33 cellular contexts compared by ENCODE assay signal in the genomic region with DNA sequence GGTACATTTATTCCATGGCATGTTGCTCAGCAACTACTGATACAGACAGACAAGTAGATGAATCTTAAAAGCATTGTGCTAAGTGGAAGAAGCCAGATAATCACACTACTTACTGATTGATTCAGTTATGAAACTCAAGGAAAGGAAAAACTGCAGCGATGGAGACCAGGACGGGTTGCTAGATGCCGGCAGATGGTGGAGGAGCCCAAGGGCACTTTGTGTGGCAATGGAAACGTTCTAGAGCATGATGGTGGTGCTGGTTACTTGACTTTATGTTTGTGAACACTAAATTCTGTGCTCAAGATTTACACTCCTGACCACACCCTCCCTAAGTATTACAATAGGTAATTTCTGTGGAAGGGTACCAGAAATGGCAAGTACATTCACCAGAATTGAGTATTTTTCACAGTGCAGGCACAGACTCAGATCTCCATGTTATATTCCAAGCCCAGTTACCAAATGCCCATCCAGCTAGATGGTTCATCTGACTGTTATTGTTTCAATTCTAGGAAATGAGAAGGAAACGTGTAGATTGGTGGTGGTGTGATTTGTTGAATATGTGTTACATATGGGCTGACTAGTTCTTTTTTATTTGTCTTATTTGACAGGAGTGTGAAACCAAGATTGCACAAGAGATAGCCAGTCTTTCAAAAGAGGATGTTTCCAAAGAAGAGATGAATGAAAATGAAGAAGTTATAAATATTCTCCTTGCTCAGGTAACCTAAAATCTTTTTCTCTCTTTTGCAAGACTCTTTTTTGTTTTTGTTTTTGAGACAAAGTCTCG. TPM values are rescaled to one million over a fixed set of nuclear protein-coding genes. Genes with fewer than 3 reads are reported as not detected.
DNase-seq lines count a peak whose midpoint lies in the region; ATAC-seq, FAIRE-seq and TF ChIP-seq lines count a peak whose summit lies in the region.
"Had no signal": no experiment of that assay in that cellular context is flagged by ENCODE, and none has a peak within 500 bp of the region (broad histone marks: within the 10 kb centered on the region; RNA-seq: fewer than 3 reads in every experiment).

No MANE protein-coding gene starts in this region.

- no peak overlapping the region for H2BK120ac ChIP-seq in trophoblast cell (ENCODE audit: insufficient read depth, low read length, poor library complexity)

- no peak overlapping the region for H4K8ac ChIP-seq in trophoblast cell (ENCODE audit: low read depth, low read length)

- H3K18ac ChIP-seq in trophoblast cell (ENCODE audit: low read length) = no peak overlapping the region

- H3K9ac ChIP-seq in trophoblast cell (ENCODE audit: low read length) = no peak overlapping the region
- H3K9ac ChIP-seq: BLaER1, neural progenitor cell had no signal

- H3K27me3 ChIP-seq in trophoblast cell (ENCODE audit: insufficient read depth, low read length) (no peaks in the 10 kb centered on the region), stomach (no peaks in the 10 kb centered on the region)
- H3K27me3 ChIP-seq: BLaER1, body of pancreas, esophagus muscularis mucosa, heart right ventricle, neural progenitor cell, tibial artery had no signal

- no peak for ATAC-seq in GM18868 (IDR thresholded peaks at IDR 0.05; ENCODE audit: unreplicated experiment)
- ATAC-seq in HG02884 (IDR thresholded peaks at IDR 0.05; ENCODE audit: unreplicated experiment) = no peak
- ATAC-seq: body of pancreas, HCT116, heart right ventricle, left ventricle myocardium superior, PC-3, right cardiac atrium, SK-N-SH treated with all-trans-retinoic acid at 6 μM for 48 hours had no signal

- no peak overlapping the region for H4K91ac ChIP-seq in trophoblast cell (ENCODE audit: low read depth, low read length)

- H3K79me2 ChIP-seq in trophoblast cell (ENCODE audit: control insufficient read depth, insufficient read depth, low read length, poor library complexity) = no peaks in the 10 kb centered on the region

- H3K23ac ChIP-seq in trophoblast cell (ENCODE audit: low read length) = no peak overlapping the region

- no peak for TF ChIP-seq EP300 in stomach (IDR thresholded peaks at IDR 0.05)

- H3K4me2 ChIP-seq in trophoblast cell (ENCODE audit: low read length) = no peak overlapping the region
- H3K4me2 ChIP-seq: BLaER1, neural progenitor cell had no signal

- peaks cover 21 to 29% of the 10 kb centered on the region in 2 experiments for H3K36me3 ChIP-seq in trophoblast cell (ENCODE audit: control insufficient read depth in 1 of 2, insufficient read depth in 2 of 2, low read length in 2 of 2)
- peaks cover 36 to 100% (median 90%) of the 10 kb centered on the region in 4 donors for H3K36me3 ChIP-seq in stomach

- H3K79me1 ChIP-seq in trophoblast cell (ENCODE audit: low read length) = peaks cover 2% of the 10 kb centered on the region

- no peak overlapping the region for H2BK12ac ChIP-seq in trophoblast cell (ENCODE audit: low read length)

- peak; percentile 40 for FAIRE-seq in GM12891 (lab: Jason Lieb, UNC)
- FAIRE-seq: frontal cortex, kidney had no signal

- H2AFZ ChIP-seq in trophoblast cell (ENCODE audit: insufficient read depth, low read length, poor library complexity) = no peak overlapping the region
- H2AFZ ChIP-seq: neural progenitor cell had no signal

- no peak for DNase-seq in GM12891 (ENCODE audit: insufficient read length, low spot score)
- peak; percentile 88 for DNase-seq in MV-4-11 (lab: John Stamatoyannopoulos, UW)
- peak; percentile 60 for DNase-seq in amniotic epithelial cell (ENCODE audit: low read depth)
- DNase-seq in trophoblast cell = peak; percentile 78 to 83
- DNase-seq in stomach = no peak
- DNase-seq: activated CD4-positive, alpha-beta memory T cell treated with anti-CD3 and anti-CD28 coated beads for 36 hours; activated CD4-positive, alpha-beta T cell treated with anti-CD3 and anti-CD28 coated beads for 1 hour; activated naive CD4-positive, alpha-beta T cell; body of pancreas; COR-L47; DMS53; heart right ventricle; kidney; left ventricle myocardium superior; mesendoderm; NCI-H1417 treated with DMSO at 0.1 percent for 48 hours; NCI-H2081; NCI-H446 treated with DMSO at 0.1 percent for 48 hours; NCI-H82; PC-3; posterior cingulate gyrus; right cardiac atrium; stimulated activated CD4-positive, alpha-beta T cell treated with anti-CD3 and anti-CD28 coated beads, Interleukin-12 subunit alpha, Interleukin-12 subunit beta, amount 100 ng/mL, for 4 hours; stimulated activated CD4-positive, alpha-beta T cell treated with anti-CD3 and anti-CD28 coated beads, Interleukin-2, amount 100 ng/mL, for 48 hours; tibial artery had no signal

- TF ChIP-seq POLR2A in GM12891 (IDR thresholded peaks at IDR 0.05; ENCODE audit: low read depth, low read length) (no peak), stomach (IDR thresholded peaks at IDR 0.05) (no peak)

- no peak overlapping the region for H3K4ac ChIP-seq in trophoblast cell (ENCODE audit: low read depth, low read length)

- intact Hi-C loops in stomach (cut with DNase I; ENCODE audit: low total_unique reads) = no loop called here

- no CpG with 5 or more reads among the region's 6 CpGs for WGBS in trophoblast cell (ENCODE audit: extremely low coverage, insufficient coverage, insufficient read length)
- WGBS in stomach, 5 donors = 90 to 95% (median 93%) methylated on average over 6 of the region's 6 CpGs

- H3K9me3 ChIP-seq in trophoblast cell (ENCODE audit: insufficient read depth, low read depth, low read length) (peaks cover 2% of the 10 kb centered on the region), stomach (no peaks in the 10 kb centered on the region)
- H3K9me3 ChIP-seq: body of pancreas, esophagus muscularis mucosa, heart right ventricle, tibial artery had no signal

- H3K4me1 ChIP-seq in trophoblast cell (ENCODE audit: control insufficient read depth in 1 of 2, insufficient read depth in 2 of 2, low read length in 2 of 2) (peaks cover 5 to 11% of the 10 kb centered on the region in 2 experiments), stomach (no peaks in the 10 kb centered on the region)
- H3K4me1 ChIP-seq: BLaER1, body of pancreas, neural progenitor cell had no signal

- no peak overlapping the region for H2AK5ac ChIP-seq in trophoblast cell (ENCODE audit: low read length)

- no peak overlapping the region for H3K14ac ChIP-seq in trophoblast cell (ENCODE audit: low read length)

- no peak overlapping the region for H3K27ac ChIP-seq in trophoblast cell (ENCODE audit: low read depth, low read length)
- no peak overlapping the region for H3K27ac ChIP-seq in stomach
- H3K27ac ChIP-seq: BLaER1, body of pancreas, esophagus muscularis mucosa, heart right ventricle, neural progenitor cell, tibial artery had no signal

- TF ChIP-seq CTCF in stomach (IDR thresholded peaks at IDR 0.05) = no peak

- no peak overlapping the region for H4K12ac ChIP-seq in trophoblast cell (ENCODE audit: low read depth, low read length)

- H3K4me3 ChIP-seq in trophoblast cell (ENCODE audit: low read depth, low read length) (no peak overlapping the region), stomach (no peak overlapping the region)
- H3K4me3 ChIP-seq: BLaER1, body of pancreas, esophagus muscularis mucosa, heart right ventricle, neural progenitor cell, tibial artery had no signal

- no peak overlapping the region for H2BK5ac ChIP-seq in trophoblast cell (ENCODE audit: low read depth, low read length, poor library complexity)

TF ChIP-seq in GM12891, 5 proteins besides CTCF, POLR2A, EP300 and RAD21:
- TF ChIP-seq POLR2AphosphoS5 (IDR thresholded peaks at IDR 0.05; ENCODE audit: low read depth, low read length) (no peak), POU2F2 (IDR thresholded peaks at IDR 0.05; ENCODE audit: low read depth, low read length) (no peak), TAF1 (IDR thresholded peaks at IDR 0.05; ENCODE audit: low read depth, low read length) (no peak), PAX5 (IDR thresholded peaks at IDR 0.05; ENCODE audit: insufficient read depth, low read length, severe bottlenecking) (no peak), SPI1 (IDR thresholded peaks at IDR 0.05; ENCODE audit: low read depth, low read length) (no peak)

RNA-seq across cellular contexts. Expression of gene RALBP1, which starts 55.1 kb away (rescaled TPM):
- polyA plus RNA-seq in GM12891 (2012; ENCODE audit: low read depth, missing spikeins) = 32.9 TPM
- 151 and 171 TPM in 2 replicates for polyA plus RNA-seq in trophoblast cell (2013)
- total RNA-seq in stomach = 100 to 1,000 TPM in 1 of 5 donors, 10 to 100 TPM in 4; 15.2 to 182 (median 48.8) TPM
- 10 to 100 TPM; 20.0 to 40.6 (median 28.3) TPM for polyA plus RNA-seq in stomach

Comparison
In these comparisons a context has a peak if more than half of its experiments do, and no peak if none do; other contexts are left out.
1. DNase-seq: peak in MV-4-11 (single experiment), amniotic epithelial cell (single experiment) and trophoblast cell (2 of 2); none in GM12891 (single experiment) and stomach (single experiment).